8 cellular contexts compared by ENCODE assay signal in the genomic region with DNA sequence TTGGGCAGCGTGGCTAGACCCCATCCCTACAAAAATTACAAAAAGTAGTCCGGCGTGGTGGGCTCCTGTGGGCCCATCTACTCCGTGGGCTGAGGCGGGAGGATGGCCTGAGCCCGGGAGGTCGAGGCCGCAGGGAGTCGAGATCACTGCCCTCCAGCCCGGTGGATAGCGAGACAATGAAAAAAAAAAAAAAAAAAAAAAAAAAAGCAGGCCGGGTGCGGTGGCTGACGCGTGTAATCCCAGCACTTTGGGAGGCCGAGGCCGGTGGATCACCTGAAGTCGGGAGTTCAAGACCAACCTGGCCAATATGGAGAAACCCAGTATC.
A peak's percentile ranks its signal among the peaks of the same experiment; 100 is the strongest.
DNase-seq lines count a peak whose midpoint lies in the region; ATAC-seq and TF ChIP-seq lines count a peak whose summit lies in the region.

No MANE protein-coding gene starts in this region.

- H3K4me3 Mint-ChIP-seq in T-cell, result peak overlapping the region; percentile 92 to 93 (median 92)

- peaks cover 32 to 44% (median 37%) of the 10 kb centered on the region in 3 donors for H3K4me1 Mint-ChIP-seq in T-cell

- peaks cover 8% of the 10 kb centered on the region for H3K36me3 Mint-ChIP-seq in T-cell

- TF ChIP-seq CTCF in GM12875 (IDR thresholded peaks at IDR 0.05; ENCODE audit: borderline replicate concordance, insufficient read depth, low read depth, low read length) (no peak), fibroblast of villous mesenchyme (IDR thresholded peaks at IDR 0.05; ENCODE audit: insufficient read depth, low read depth, low read length) (no peak), retinal pigment epithelial cell (conservative IDR thresholded peaks at IDR 0.05; ENCODE audit: low read depth, low read length) (no peak)

- H3K27ac Mint-ChIP-seq in T-cell, result peak overlapping the region; percentile 92 to 95

- DNase-seq in T-cell, result no peak
- no peak for DNase-seq in fibroblast of villous mesenchyme (ENCODE audit: low read depth)
- no peak for DNase-seq in retinal pigment epithelial cell (ENCODE audit: low read depth)
- no peak for DNase-seq in HAP-1 (ENCODE audit: low spot score in 2 of 2)
- no peak for DNase-seq in MV-4-11 (lab: John Stamatoyannopoulos, UW)
- no peak for DNase-seq in AG08396 (ENCODE audit: low spot score)

- no peaks in the 10 kb centered on the region for H3K4me1 ChIP-seq in HAP-1

- CTCF ChIA-PET in T-cell (lab: Charles Lee), result interaction anchor here in 1 of 2 donors (0.7 kb wide), 1 partner anchor 28 kb away, joined by 3 read pairs; no protein-coding TSS in a partner anchor

- no peaks in the 10 kb centered on the region for H3K9me3 ChIP-seq in HAP-1

- in situ Hi-C loops in HAP-1 (cut with MboI; ENCODE audit: low sequenced_read_pairs), result loop anchor here (25.0 kb wide), 1 partner anchor 697 kb away; no protein-coding TSS in a partner anchor

- H3K4me3 ChIP-seq in GM12875 (ENCODE audit: low read depth, low read length), result peak overlapping the region; percentile 85
- peak overlapping the region; percentile 64 for H3K4me3 ChIP-seq in fibroblast of villous mesenchyme (ENCODE audit: low read depth, low read length)
- peak overlapping the region; percentile 67 for H3K4me3 ChIP-seq in retinal pigment epithelial cell (ENCODE audit: low read length)
- no peak overlapping the region for H3K4me3 ChIP-seq in HAP-1

- H3K27me3 Mint-ChIP-seq in T-cell, result peaks cover 0 to 3% of the 10 kb centered on the region in 2 donors

- H3K27me3 ChIP-seq in HAP-1 (ENCODE audit: low read depth), result no peaks in the 10 kb centered on the region

- no peaks in the 10 kb centered on the region for H3K36me3 ChIP-seq in HAP-1 (replicated peaks)

- H3K9me3 Mint-ChIP-seq in T-cell, result no peaks in the 10 kb centered on the region

- ATAC-seq in T-cell (replicated peaks in 1 of 4), result no peak
- ATAC-seq in GM19328 (IDR thresholded peaks at IDR 0.05; ENCODE audit: unreplicated experiment), result no peak

- POLR2A ChIA-PET in T-cell (lab: Charles Lee), result no interaction called here
